In the genomic region with DNA sequence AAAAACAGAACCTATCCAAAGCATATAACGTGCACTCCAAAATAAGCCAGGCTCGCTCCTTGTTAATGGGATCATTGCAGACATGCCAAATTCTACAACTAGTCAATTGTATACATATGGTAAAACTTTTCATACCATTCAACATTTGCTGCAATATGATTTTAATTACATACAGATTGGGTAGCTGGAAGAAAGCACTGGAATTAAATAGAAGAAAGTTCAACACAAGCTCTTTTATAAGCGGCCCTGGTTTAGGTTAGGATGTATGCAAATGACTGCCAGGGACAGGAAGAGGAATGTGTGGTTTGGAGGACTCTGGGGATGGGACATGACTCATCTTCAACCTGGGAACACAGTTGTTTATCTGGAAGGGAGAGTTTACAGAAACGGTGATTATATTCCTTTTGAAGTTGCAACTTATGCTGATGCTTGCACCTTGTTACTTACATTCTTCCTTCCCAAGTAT, we compare ENCODE assay signal across 10 cellular contexts.
DNase-seq lines count a peak whose midpoint lies in the region; TF ChIP-seq lines count a peak whose summit lies in the region.
"Had no signal": no experiment of that assay in that cellular context is flagged by ENCODE, and none has a peak within 500 bp of the region (broad histone marks: within the 10 kb centered on the region; RNA-seq: fewer than 3 reads in every experiment).

No MANE protein-coding gene starts in this region.

- no peaks in the 10 kb centered on the region for H3K27me3 ChIP-seq in H7 (ENCODE audit: control insufficient read depth, insufficient read depth, low read length)

- DNase-seq in H7 (peak; percentile 64), SK-MEL-5 (ENCODE audit: low read depth, low spot score) (peak; percentile 30), fibroblast of pulmonary artery (ENCODE audit: low read depth) (peak; percentile 53), smooth muscle cell of the brain vasculature (ENCODE audit: low read depth, low spot score) (peak; percentile 28), germinal center (ENCODE audit: low spot score) (no peak), NCI-H2171 treated with DMSO at 0.1 percent for 48 hours (lab: John Stamatoyannopoulos, UW) (no peak), medulla oblongata (ENCODE audit: extremely low spot score) (no peak)
- no peak for DNase-seq in activated CD8-positive, alpha-beta memory T cell treated with anti-CD3 and anti-CD28 coated beads, Interleukin-2, amount 50 U/mL, for 48 hours
- DNase-seq: amniotic stem cell, right cardiac atrium had no signal

- H3K4me3 ChIP-seq in H7 (ENCODE audit: insufficient read depth, low read depth, low read length) (no peak overlapping the region), fibroblast of pulmonary artery (replicated peaks; ENCODE audit: low read depth, low read length) (no peak overlapping the region)

- in situ Hi-C loops in SK-MEL-5 (cut with HindIII; ENCODE audit: low pct_unique_long_range_greater_than_20kb, low sequenced_read_pairs) = no loop called here

- TF ChIP-seq CTCF in fibroblast of pulmonary artery (IDR thresholded peaks at IDR 0.05; ENCODE audit: low read length, missing control alignments) = no peak

- H3K36me3 ChIP-seq in H7 (replicated peaks; ENCODE audit: control insufficient read depth, insufficient read depth, low read length) = no peaks in the 10 kb centered on the region

Comparison
In these comparisons a context has a peak if more than half of its experiments do, and no peak if none do; other contexts are left out.
1. DNase-seq: peak in H7 (single experiment), SK-MEL-5 (single experiment), fibroblast of pulmonary artery (single experiment) and smooth muscle cell of the brain vasculature (single experiment); none in germinal center (single experiment), activated CD8-positive, alpha-beta memory T cell treated with anti-CD3 and anti-CD28 coated beads, Interleukin-2, amount 50 U/mL, for 48 hours (single experiment), NCI-H2171 treated with DMSO at 0.1 percent for 48 hours (single experiment) and medulla oblongata (single experiment).